17 cellular contexts compared by ENCODE assay signal in the genomic region with DNA sequence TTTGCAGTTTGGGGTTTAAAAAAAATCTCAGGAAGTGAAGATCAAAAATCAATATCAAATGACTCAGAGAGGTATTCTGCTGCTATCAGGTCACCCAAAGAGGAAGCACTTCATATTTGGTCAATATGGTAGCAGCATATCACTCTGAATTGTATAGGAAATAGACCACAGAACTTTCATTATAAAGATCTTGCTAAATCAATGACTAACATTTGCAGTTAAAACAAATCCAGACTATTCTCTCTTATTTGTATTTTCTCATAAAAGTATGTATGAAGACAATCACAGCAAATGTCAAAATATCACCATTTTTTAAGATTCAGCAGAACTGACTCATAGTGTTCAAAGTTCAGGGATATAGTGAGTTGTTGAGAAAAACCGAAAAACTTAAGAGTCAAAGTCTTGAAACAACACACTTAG.
DNase-seq lines count a peak whose midpoint lies in the region; ATAC-seq, FAIRE-seq and TF ChIP-seq lines count a peak whose summit lies in the region.
"Had no signal": no experiment of that assay in that cellular context is flagged by ENCODE, and none has a peak within 500 bp of the region (broad histone marks: within the 10 kb centered on the region; RNA-seq: fewer than 3 reads in every experiment).

No MANE protein-coding gene starts in this region.

- no peaks in the 10 kb centered on the region for H3K27me3 ChIP-seq in GM23338 (ENCODE audit: insufficient read depth)
- no peaks in the 10 kb centered on the region for H3K27me3 ChIP-seq in WERI-Rb-1 (ENCODE audit: insufficient read depth, low read depth, severe bottlenecking)
- H3K27me3 ChIP-seq: uterus had no signal

- TF ChIP-seq CTCF in cardiac fibroblast (IDR thresholded peaks at IDR 0.05; ENCODE audit: low read depth, low read length) (no peak), kidney (IDR thresholded peaks at IDR 0.05; ENCODE audit: borderline replicate concordance, extremely low read depth, insufficient read depth) (no peak), GM23338 (conservative IDR thresholded peaks at IDR 0.05; ENCODE audit: low read depth in 2 of 2) (no peak), WERI-Rb-1 (IDR thresholded peaks at IDR 0.05; ENCODE audit: low read depth, low read length) (no peak)

- H3K4me2 ChIP-seq in GM23338: no peak overlapping the region

- no peaks in the 10 kb centered on the region for H4K20me1 ChIP-seq in GM23338 (replicated peaks; ENCODE audit: insufficient read depth)

- H3K27ac Mint-ChIP-seq in stimulated activated naive CD8-positive, alpha-beta T cell treated with anti-CD3 and anti-CD28 coated beads, Interleukin-15, Interleukin-2, amounts not matched to agents 100 ng/mL and 50 ng/mL, for 24 hours: peak overlapping the region; percentile 94
- H3K27ac Mint-ChIP-seq in GM23338: no peak overlapping the region
- H3K27ac Mint-ChIP-seq: mesothelial cell of epicardium had no signal

- FAIRE-seq in kidney (lab: Jason Lieb, UNC): no peak
- FAIRE-seq: GM12891 had no signal

- H3K4me1 ChIP-seq in kidney (ENCODE audit: control insufficient read depth in 1 of 2, insufficient read depth in 1 of 2, low read depth in 1 of 2, low read length in 2 of 2) (no peaks in the 10 kb centered on the region), GM23338 (ENCODE audit: insufficient read depth) (no peaks in the 10 kb centered on the region)
- H3K4me1 ChIP-seq: prostate gland, uterus had no signal

- H2AFZ ChIP-seq in GM23338: no peak overlapping the region

- H3K4me1 Mint-ChIP-seq in activated T-cell treated with anti-CD3 and anti-CD28 coated beads, Interleukin-2, amount 50 U/mL, for 4 hours (ENCODE audit: low read depth): peaks cover 36% of the 10 kb centered on the region
- H3K4me1 Mint-ChIP-seq in stimulated activated naive CD8-positive, alpha-beta T cell treated with anti-CD3 and anti-CD28 coated beads, Interleukin-15, Interleukin-2, amounts not matched to agents 100 ng/mL and 50 ng/mL, for 24 hours (ENCODE audit: low read depth): peaks cover 51% of the 10 kb centered on the region
- H3K4me1 Mint-ChIP-seq in GM23338: no peaks in the 10 kb centered on the region
- H3K4me1 Mint-ChIP-seq: mesothelial cell of epicardium had no signal

- H3K79me2 ChIP-seq in GM23338 (replicated peaks; ENCODE audit: insufficient read depth): no peaks in the 10 kb centered on the region

- H3K9me2 ChIP-seq in GM23338 (ENCODE audit: insufficient read depth): no peaks in the 10 kb centered on the region

- H3K9me3 ChIP-seq in kidney (ENCODE audit: control insufficient read depth in 1 of 2, low read length in 2 of 2): no peaks in the 10 kb centered on the region
- no peaks in the 10 kb centered on the region for H3K9me3 ChIP-seq in WERI-Rb-1 (ENCODE audit: severe bottlenecking)
- H3K9me3 ChIP-seq: prostate gland, uterus had no signal

- intact Hi-C loops in kidney (cut with DNase I): no loop called here

- H3K4me3 ChIP-seq in cardiac fibroblast (replicated peaks in 1 of 2; ENCODE audit: low read depth in 2 of 2, low read length in 2 of 2) (no peak overlapping the region), kidney (ENCODE audit: low read length in 2 of 2) (no peak overlapping the region), GM23338 (no peak overlapping the region), WERI-Rb-1 (ENCODE audit: low read depth, low read length) (no peak overlapping the region)
- H3K4me3 ChIP-seq: prostate gland, uterus had no signal

- no peaks in the 10 kb centered on the region for H3K9me3 Mint-ChIP-seq in activated T-cell treated with anti-CD3 and anti-CD28 coated beads, Interleukin-2, amount 50 U/mL, for 4 hours
- no peaks in the 10 kb centered on the region for H3K9me3 Mint-ChIP-seq in stimulated activated naive CD8-positive, alpha-beta T cell treated with anti-CD3 and anti-CD28 coated beads, Interleukin-15, Interleukin-2, amounts not matched to agents 100 ng/mL and 50 ng/mL, for 24 hours
- H3K9me3 Mint-ChIP-seq in GM23338: no peaks in the 10 kb centered on the region

- H3K36me3 ChIP-seq in kidney (ENCODE audit: control insufficient read depth in 1 of 2, insufficient read depth in 2 of 2, low read length in 2 of 2) (no peaks in the 10 kb centered on the region), GM23338 (ENCODE audit: insufficient read depth) (no peaks in the 10 kb centered on the region), WERI-Rb-1 (no peaks in the 10 kb centered on the region)
- H3K36me3 ChIP-seq: prostate gland, uterus had no signal

- peaks cover 3% of the 10 kb centered on the region for H3K27me3 Mint-ChIP-seq in activated T-cell treated with anti-CD3 and anti-CD28 coated beads, Interleukin-2, amount 50 U/mL, for 4 hours (ENCODE audit: low read depth)
- H3K27me3 Mint-ChIP-seq in stimulated activated naive CD8-positive, alpha-beta T cell treated with anti-CD3 and anti-CD28 coated beads, Interleukin-15, Interleukin-2, amounts not matched to agents 100 ng/mL and 50 ng/mL, for 24 hours: no peaks in the 10 kb centered on the region
- peaks cover 1% of the 10 kb centered on the region for H3K27me3 Mint-ChIP-seq in GM23338 (ENCODE audit: insufficient read depth, low read depth, poor library complexity)

- H3K27ac ChIP-seq in kidney (ENCODE audit: low read depth in 2 of 2, low read length in 2 of 2) (no peak overlapping the region), GM23338 (ENCODE audit: low read depth) (no peak overlapping the region), WERI-Rb-1 (no peak overlapping the region)
- H3K27ac ChIP-seq: prostate gland, uterus had no signal

- H3K9ac ChIP-seq in kidney (ENCODE audit: low read length in 2 of 2): no peak overlapping the region

- no peaks in the 10 kb centered on the region for H3F3A ChIP-seq in GM23338 (replicated peaks; ENCODE audit: low read depth)

- H3K4me3 Mint-ChIP-seq in activated T-cell treated with anti-CD3 and anti-CD28 coated beads, Interleukin-2, amount 50 U/mL, for 4 hours: peak overlapping the region; percentile 22
- H3K4me3 Mint-ChIP-seq in stimulated activated naive CD8-positive, alpha-beta T cell treated with anti-CD3 and anti-CD28 coated beads, Interleukin-15, Interleukin-2, amounts not matched to agents 100 ng/mL and 50 ng/mL, for 24 hours: peak overlapping the region; percentile 76
- no peak overlapping the region for H3K4me3 Mint-ChIP-seq in GM23338
- H3K4me3 Mint-ChIP-seq: mesothelial cell of epicardium had no signal

- no peaks in the 10 kb centered on the region for H3K36me3 Mint-ChIP-seq in activated T-cell treated with anti-CD3 and anti-CD28 coated beads, Interleukin-2, amount 50 U/mL, for 4 hours (ENCODE audit: insufficient read depth)
- H3K36me3 Mint-ChIP-seq in stimulated activated naive CD8-positive, alpha-beta T cell treated with anti-CD3 and anti-CD28 coated beads, Interleukin-15, Interleukin-2, amounts not matched to agents 100 ng/mL and 50 ng/mL, for 24 hours (ENCODE audit: low read depth): no peaks in the 10 kb centered on the region
- no peaks in the 10 kb centered on the region for H3K36me3 Mint-ChIP-seq in GM23338 (ENCODE audit: low read depth)
- H3K36me3 Mint-ChIP-seq: mesothelial cell of epicardium had no signal

- DNase-seq in activated T-cell treated with anti-CD3 and anti-CD28 coated beads, Interleukin-2, amount 50 U/mL, for 4 hours: no peak
- DNase-seq in activated T-cell treated with anti-CD3 and anti-CD28 coated beads for 4 hours: no peak
- DNase-seq in NCI-H69 (lab: John Stamatoyannopoulos, UW): peak; percentile 35
- peak; percentile 26 to 71 for DNase-seq in cardiac fibroblast (ENCODE audit: low read depth in 2 of 2)
- no peak for DNase-seq in kidney
- no peak for DNase-seq in GM23338 (ENCODE audit: low spot score)
- no peak for DNase-seq in WERI-Rb-1
- DNase-seq: amniotic stem cell; DMS79; NCI-H2107; stimulated activated CD8-positive, alpha-beta memory T cell treated with anti-CD3 and anti-CD28 coated beads, Interleukin-4, amount 100 ng/mL, for 48 hours; uterus had no signal

- peak; percentile 78 to 85 for ATAC-seq in activated T-cell treated with anti-CD3 and anti-CD28 coated beads, Interleukin-2, amount 50 U/mL, for 4 hours
- no peak for ATAC-seq in GM23338
- ATAC-seq: Panc1 had no signal

TF ChIP-seq in GM23338, 12 proteins besides CTCF, POLR2A, EP300 and RAD21 (continues in another document):
- TF ChIP-seq NANOG (IDR thresholded peaks at IDR 0.05; ENCODE audit: borderline replicate concordance): no peak
- TF ChIP-seq ZNF331 (CRISPR knock-in tag; IDR thresholded peaks at IDR 0.05; ENCODE audit: low read depth): no peak
- no peak for TF ChIP-seq ZNF114 (CRISPR knock-in tag; IDR thresholded peaks at IDR 0.05)
- no peak for TF ChIP-seq CREB1 (CRISPR knock-in tag; IDR thresholded peaks at IDR 0.05; ENCODE audit: low read depth)
- TF ChIP-seq, protein P1, sequence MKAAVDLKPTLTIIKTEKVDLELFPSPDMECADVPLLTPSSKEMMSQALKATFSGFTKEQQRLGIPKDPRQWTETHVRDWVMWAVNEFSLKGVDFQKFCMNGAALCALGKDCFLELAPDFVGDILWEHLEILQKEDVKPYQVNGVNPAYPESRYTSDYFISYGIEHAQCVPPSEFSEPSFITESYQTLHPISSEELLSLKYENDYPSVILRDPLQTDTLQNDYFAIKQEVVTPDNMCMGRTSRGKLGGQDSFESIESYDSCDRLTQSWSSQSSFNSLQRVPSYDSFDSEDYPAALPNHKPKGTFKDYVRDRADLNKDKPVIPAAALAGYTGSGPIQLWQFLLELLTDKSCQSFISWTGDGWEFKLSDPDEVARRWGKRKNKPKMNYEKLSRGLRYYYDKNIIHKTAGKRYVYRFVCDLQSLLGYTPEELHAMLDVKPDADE (IDR thresholded peaks at IDR 0.05): no peak

Comparison
In these comparisons a context has a peak if more than half of its experiments do, and no peak if none do; other contexts are left out.
1. DNase-seq: peak in NCI-H69 (single experiment) and cardiac fibroblast (2 of 2); none in activated T-cell treated with anti-CD3 and anti-CD28 coated beads, Interleukin-2, amount 50 U/mL, for 4 hours (single experiment), activated T-cell treated with anti-CD3 and anti-CD28 coated beads for 4 hours (single experiment), kidney (single experiment), GM23338 (single experiment) and WERI-Rb-1 (single experiment).